Comparison of ENCODE assay signal across 10 cellular contexts in the genomic region with DNA sequence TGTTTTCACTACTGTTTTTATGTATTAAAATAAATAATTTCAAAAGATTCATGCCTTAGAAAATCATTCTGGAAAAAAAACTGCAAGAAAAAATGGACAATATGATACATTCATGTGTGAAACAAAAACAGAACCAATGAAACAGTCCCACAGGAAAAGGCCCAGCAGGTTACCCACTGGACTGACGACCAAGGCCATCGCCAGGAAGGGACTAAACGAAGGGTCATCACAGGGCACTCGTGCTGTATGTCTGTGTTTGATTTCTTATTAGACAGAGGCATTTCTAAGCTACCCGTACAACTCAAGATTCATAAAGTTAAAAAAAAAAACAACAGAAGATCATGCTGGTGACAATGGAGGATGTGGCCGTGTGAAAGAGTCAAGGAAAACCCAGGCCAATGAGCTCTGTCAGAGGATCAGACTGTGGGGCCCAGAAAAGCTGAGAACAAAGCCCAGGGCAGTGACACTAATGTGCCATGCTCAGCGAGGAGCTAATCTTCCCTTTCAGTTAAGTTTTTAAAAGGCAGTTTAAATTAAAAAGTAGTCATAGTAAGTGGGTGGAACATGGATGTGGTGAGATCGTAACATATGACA. TPM values are rescaled to one million over a fixed set of nuclear protein-coding genes. Genes with fewer than 3 reads are reported as not detected.
DNase-seq lines count a peak whose midpoint lies in the region; ATAC-seq and TF ChIP-seq lines count a peak whose summit lies in the region.
"Had no signal": no experiment of that assay in that cellular context is flagged by ENCODE, and none has a peak within 500 bp of the region (broad histone marks: within the 10 kb centered on the region; RNA-seq: fewer than 3 reads in every experiment).

No MANE protein-coding gene starts in this region.

- no peaks in the 10 kb centered on the region for H3K9me3 Mint-ChIP-seq in CD4-positive, CD25-positive, alpha-beta regulatory T cell
- H3K9me3 Mint-ChIP-seq in osteocyte (ENCODE audit: unreplicated experiment): no peaks in the 10 kb centered on the region

- H3K79me2 ChIP-seq in OCI-LY1 (ENCODE audit: insufficient read depth, low read length): no peaks in the 10 kb centered on the region

- peak overlapping the region; percentile 68 for H3K9ac ChIP-seq in OCI-LY1 (ENCODE audit: low read length)

- peak overlapping the region; percentile 33 for H3K4me3 ChIP-seq in CD4-positive, CD25-positive, alpha-beta regulatory T cell (ENCODE audit: low read depth, low read length)
- peak overlapping the region; percentile 36 for H3K4me3 ChIP-seq in OCI-LY1 (ENCODE audit: low read depth, low read length, poor library complexity, severe bottlenecking)
- no peak overlapping the region for H3K4me3 ChIP-seq in dorsolateral prefrontal cortex

- no peaks in the 10 kb centered on the region for H3K9me2 ChIP-seq in OCI-LY1 (ENCODE audit: low read depth, low read length)

- no peak for TF ChIP-seq CTCF in OCI-LY1 (IDR thresholded peaks at IDR 0.05; ENCODE audit: low read length)
- no peak for TF ChIP-seq CTCF in dorsolateral prefrontal cortex (IDR thresholded peaks at IDR 0.05 in 54 of 56, conservative IDR thresholded peaks at IDR 0.05 in 2 of 56; ENCODE audit: low read depth in 1 of 56, partially characterized antibody in 56 of 56)
- no peak for TF ChIP-seq CTCF in osteocyte (IDR thresholded peaks at IDR 0.05)

- peaks cover 67% of the 10 kb centered on the region for H3K4me1 ChIP-seq in CD4-positive, CD25-positive, alpha-beta regulatory T cell (ENCODE audit: control insufficient read depth, insufficient read depth, low read length, poor library complexity, severe bottlenecking)
- H3K4me1 ChIP-seq in OCI-LY1 (ENCODE audit: insufficient read depth, low read length, severe bottlenecking): peaks cover 75% of the 10 kb centered on the region

- no peak for ATAC-seq in CD4-positive, CD25-positive, alpha-beta regulatory T cell (ENCODE audit: low read depth in 2 of 2)
- no peak for ATAC-seq in HG03469 (IDR thresholded peaks at IDR 0.05; ENCODE audit: unreplicated experiment)
- ATAC-seq: PC-3 had no signal

- no peaks in the 10 kb centered on the region for H3K9me3 ChIP-seq in CD4-positive, CD25-positive, alpha-beta regulatory T cell (ENCODE audit: control insufficient read depth in 2 of 2, low read length in 2 of 2)
- no peaks in the 10 kb centered on the region for H3K9me3 ChIP-seq in OCI-LY1 (ENCODE audit: low read length)

- no peaks in the 10 kb centered on the region for H3K36me3 ChIP-seq in CD4-positive, CD25-positive, alpha-beta regulatory T cell (ENCODE audit: control insufficient read depth, insufficient read depth, low read length)
- H3K36me3 ChIP-seq in OCI-LY1 (ENCODE audit: insufficient read depth, low read length): no peaks in the 10 kb centered on the region; the same call in 1 of the 2 replicates

- no peak overlapping the region for H2AFZ ChIP-seq in OCI-LY1 (ENCODE audit: low read length)

- H3K27ac ChIP-seq in CD4-positive, CD25-positive, alpha-beta regulatory T cell (ENCODE audit: insufficient read depth, low read length, poor library complexity, severe bottlenecking): peak overlapping the region; percentile 93
- peak overlapping the region; percentile 98 for H3K27ac ChIP-seq in OCI-LY1 (ENCODE audit: low read depth, low read length, poor library complexity, severe bottlenecking)
- H3K27ac ChIP-seq in dorsolateral prefrontal cortex: peak overlapping the region in 48 of 59 donors; percentile 4 to 83 (median 67)

- H3F3A ChIP-seq in OCI-LY1 (ENCODE audit: insufficient read depth, low read length): peaks cover 14% of the 10 kb centered on the region

- H3K4me2 ChIP-seq in OCI-LY1 (ENCODE audit: low read length): peak overlapping the region; percentile 62

- no peaks in the 10 kb centered on the region for H3K27me3 Mint-ChIP-seq in CD4-positive, CD25-positive, alpha-beta regulatory T cell
- H3K27me3 Mint-ChIP-seq in osteocyte (ENCODE audit: unreplicated experiment): no peaks in the 10 kb centered on the region

- intact Hi-C loops in dorsolateral prefrontal cortex (cut with DNase I): loop anchor here (5.0 to 10.0 kb wide), 3 partner anchors 34 to 218 kb away; partner anchors contain the start of gene KDM8 (in 1 of the 2)

- peak overlapping the region; percentile 68 to 84 (median 82) for H3K4me3 Mint-ChIP-seq in CD4-positive, CD25-positive, alpha-beta regulatory T cell
- no peak overlapping the region for H3K4me3 Mint-ChIP-seq in osteocyte (ENCODE audit: unreplicated experiment)

- H3K36me3 Mint-ChIP-seq in CD4-positive, CD25-positive, alpha-beta regulatory T cell: peaks cover 4% of the 10 kb centered on the region
- no peaks in the 10 kb centered on the region for H3K36me3 Mint-ChIP-seq in osteocyte (ENCODE audit: unreplicated experiment)

- H3K27me3 ChIP-seq in CD4-positive, CD25-positive, alpha-beta regulatory T cell (ENCODE audit: control insufficient read depth, insufficient read depth, low read length): no peaks in the 10 kb centered on the region
- H3K27me3 ChIP-seq in OCI-LY1 (ENCODE audit: insufficient read depth, low read length): no peaks in the 10 kb centered on the region
- H3K27me3 ChIP-seq in dorsolateral prefrontal cortex: no peaks in the 10 kb centered on the region

- peaks cover 23 to 93% (median 53%) of the 10 kb centered on the region in 4 donors for H3K4me1 Mint-ChIP-seq in CD4-positive, CD25-positive, alpha-beta regulatory T cell
- H3K4me1 Mint-ChIP-seq in osteocyte (ENCODE audit: unreplicated experiment): peaks cover 43% of the 10 kb centered on the region

- peak overlapping the region; percentile 92 to 100 (median 99) for H3K27ac Mint-ChIP-seq in CD4-positive, CD25-positive, alpha-beta regulatory T cell
- peak overlapping the region; percentile 85 for H3K27ac Mint-ChIP-seq in osteocyte (ENCODE audit: unreplicated experiment)

- DNase-seq in CD4-positive, CD25-positive, alpha-beta regulatory T cell: no peak
- DNase-seq in dorsolateral prefrontal cortex (peak in 1 of 10 donors; percentile 3), osteocyte (ENCODE audit: extremely low spot score, unreplicated experiment) (no peak), NCI-H82 (lab: John Stamatoyannopoulos, UW) (no peak), SKM-1 treated with dmso at 0.1 percent for 144 hours (lab: John Stamatoyannopoulos, UW; ENCODE audit: unreplicated experiment) (no peak), retina (no peak)
- DNase-seq: occipital lobe, PC-3 had no signal

- no peaks in the 10 kb centered on the region for H4K20me1 ChIP-seq in OCI-LY1 (ENCODE audit: insufficient read depth, low read length)

RNA-seq across cellular contexts. Expression of gene NSMCE1, which starts 31.8 kb away (rescaled TPM):
- 40.0 TPM for total RNA-seq in CD4-positive, CD25-positive, alpha-beta regulatory T cell
- polyA plus RNA-seq in CD4-positive, CD25-positive, alpha-beta regulatory T cell: 100 to 1,000 TPM; 128 to 156 (median 138) TPM
- total RNA-seq in dorsolateral prefrontal cortex (10 to 100 TPM; 22.8 to 53.0 (median 35.7) TPM), osteocyte (26.4 and 28.3 TPM in 2 replicates)

RNA-seq across cellular contexts. Expression of gene KDM8, which starts 33.4 kb away (rescaled TPM):
- 14.7 TPM for total RNA-seq in CD4-positive, CD25-positive, alpha-beta regulatory T cell
- polyA plus RNA-seq in CD4-positive, CD25-positive, alpha-beta regulatory T cell: 1 to 10 TPM; 2.8 to 8.8 (median 4.3) TPM
- total RNA-seq in dorsolateral prefrontal cortex (10 to 100 TPM in 117 of 120 experiments, 1 to 10 TPM in 3; 8.7 to 25.5 (median 15.1) TPM), osteocyte (8.3 and 10.3 TPM in 2 replicates)

Comparison
In these comparisons a context has a peak if more than half of its experiments do, and no peak if none do; other contexts are left out.
1. H3K4me3 ChIP-seq: peak in CD4-positive, CD25-positive, alpha-beta regulatory T cell (single experiment) and OCI-LY1 (single experiment); none in dorsolateral prefrontal cortex (0 of 59).
2. Peak in every context shown above with its lines, with median percentiles within 50 percentile points of each other: H3K27ac ChIP-seq.